25 cellular contexts compared by ENCODE assay signal in the genomic region with DNA sequence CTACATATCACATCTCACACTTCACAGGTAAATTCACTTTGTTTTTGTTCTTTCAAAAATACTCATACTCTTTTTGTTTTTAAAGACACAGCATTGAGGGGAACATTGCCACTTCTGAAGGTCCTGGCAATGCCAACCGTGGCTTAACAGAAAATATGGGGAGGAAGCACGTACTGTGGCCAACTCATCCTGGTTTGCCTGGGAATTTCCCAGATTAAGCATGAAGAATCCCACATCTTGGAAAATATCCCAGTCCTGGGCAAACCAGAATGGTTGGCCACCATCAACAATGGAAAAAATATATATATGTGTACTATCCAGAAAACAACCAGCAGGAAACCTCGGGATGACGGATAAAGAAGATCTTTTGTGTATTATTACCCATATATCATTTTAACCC.
"Had no signal": no experiment of that assay in that cellular context is flagged by ENCODE, and none has a peak within 500 bp of the region (broad histone marks: within the 10 kb centered on the region; RNA-seq: fewer than 3 reads in every experiment).

No MANE protein-coding gene starts in this region.

- DNase-seq: activated CD4-positive, alpha-beta memory T cell treated with anti-CD3 and anti-CD28 coated beads for 36 hours; activated CD4-positive, alpha-beta T cell treated with anti-CD3 and anti-CD28 coated beads, Interleukin-2, amount 10 ng/mL, durations not matched to agents 24 days and 14 days; activated CD4-positive, CD25-positive, alpha-beta regulatory T cell treated with anti-CD3 and anti-CD28 coated beads, Interleukin-2, amount 50 U/mL, for 72 hours; activated CD8-positive, alpha-beta memory T cell treated with anti-CD3 and anti-CD28 coated beads, Interleukin-2, amount 50 U/mL, for 4 hours; activated effector memory CD4-positive, alpha-beta T cell treated with anti-CD3 and anti-CD28 coated beads, Interleukin-2, amount 50 U/mL, for 16 hours; activated naive CD4-positive, alpha-beta T cell treated with anti-CD3 and anti-CD28 coated beads for 36 hours; activated naive CD8-positive, alpha-beta T cell treated with anti-CD3 and anti-CD28 coated beads for 36 hours; activated T-cell treated with anti-CD3 and anti-CD28 coated beads, Interleukin-2, amount 50 U/mL, for 1 hour; adrenal gland; aorta; effector CD4-positive, alpha-beta T cell; esophagus squamous epithelium; gastrocnemius medialis; hippocampal formation; mesenchymal stem cell; natural killer cell; occipital lobe; right lobe of liver; stimulated activated CD4-positive, alpha-beta T cell treated with anti-CD3 and anti-CD28 coated beads, Interleukin-12 subunit alpha, Interleukin-12 subunit beta, amount 100 ng/mL, for 4 hours; stimulated activated CD4-positive, alpha-beta T cell treated with anti-CD3 and anti-CD28 coated beads, Interleukin-4, amount 100 ng/mL, for 1 hour; stimulated activated naive CD8-positive, alpha-beta T cell treated with anti-CD3 and anti-CD28 coated beads, Interleukin-15, Interleukin-2, amounts not matched to agents 100 U/mL and 50 U/mL, for 24 hours; T-helper 9 cell; testis; transverse colon had no signal

- ATAC-seq: gastrocnemius medialis; natural killer cell; right lobe of liver; stimulated activated naive CD8-positive, alpha-beta T cell treated with anti-CD3 and anti-CD28 coated beads, Interleukin-15, Interleukin-2, amounts not matched to agents 100 U/mL and 50 U/mL, for 24 hours had no signal

- FAIRE-seq: keratinocyte had no signal
